28 cellular contexts compared by ENCODE assay signal in the genomic region with DNA sequence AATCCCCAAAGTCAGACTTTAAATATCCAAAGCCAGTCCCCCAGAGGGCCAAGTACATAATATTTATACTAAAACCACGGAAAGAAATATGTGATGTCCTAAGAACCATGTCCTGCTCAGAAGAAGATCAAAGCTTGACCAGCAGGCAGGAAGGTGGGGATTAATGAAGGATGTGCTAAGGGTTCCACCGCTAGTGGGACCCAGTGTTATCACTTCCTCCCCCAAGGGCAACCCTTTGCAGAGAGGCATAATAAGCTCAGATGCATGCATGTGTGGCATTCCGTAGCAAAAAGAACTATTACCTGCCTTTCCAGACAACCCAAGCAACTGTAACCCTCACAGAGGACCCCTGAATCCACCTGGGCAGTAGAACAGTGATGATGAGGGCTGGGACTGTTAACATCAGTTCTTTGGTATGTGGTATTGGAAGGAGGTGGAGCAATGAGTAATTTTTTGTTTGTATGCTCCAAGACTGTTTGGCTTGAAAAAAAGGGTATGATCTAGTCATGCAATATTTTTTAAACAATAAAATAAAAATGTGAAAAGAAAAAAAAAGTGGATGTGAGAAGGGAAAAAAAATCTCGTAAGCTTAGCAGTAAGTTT.
A peak's percentile ranks its signal among the peaks of the same experiment; 100 is the strongest.
DNase-seq lines count a peak whose midpoint lies in the region; ATAC-seq, FAIRE-seq and TF ChIP-seq lines count a peak whose summit lies in the region.
"Had no signal": no experiment of that assay in that cellular context is flagged by ENCODE, and none has a peak within 500 bp of the region (broad histone marks: within the 10 kb centered on the region; RNA-seq: fewer than 3 reads in every experiment).

No MANE protein-coding gene starts in this region.

- ATAC-seq in HG03571 (IDR thresholded peaks at IDR 0.05; ENCODE audit: unreplicated experiment) (no peak), GM21717 (IDR thresholded peaks at IDR 0.05; ENCODE audit: unreplicated experiment) (no peak), GM18502 (IDR thresholded peaks at IDR 0.05; ENCODE audit: poor library complexity, unreplicated experiment) (no peak)
- ATAC-seq: T-cell had no signal

- H3K9ac ChIP-seq in GM23248 (no peak overlapping the region), astrocyte (ENCODE audit: low read length) (no peak overlapping the region)
- H3K9ac ChIP-seq: parathyroid adenoma had no signal

- H3F3A ChIP-seq in GM23248 (ENCODE audit: insufficient read depth): peaks cover 21% of the 10 kb centered on the region

- no peak overlapping the region for H3K27ac Mint-ChIP-seq in astrocyte (ENCODE audit: unreplicated experiment)
- H3K27ac Mint-ChIP-seq: CD4-positive, alpha-beta T cell; mesothelial cell of epicardium; natural killer cell treated with Interleukin-12 subunit alpha and Interleukin-12 subunit beta and Interleukin-15 and Interleukin-18, amount 100 ng/mL, for 72 hours; T-cell had no signal

- TF ChIP-seq CTCF in BE2C (IDR thresholded peaks at IDR 0.05; ENCODE audit: low read depth, low read length) (peak; percentile 15; the same call in 1 of the 2 replicates), astrocyte (IDR thresholded peaks at IDR 0.05; ENCODE audit: insufficient read depth, low read depth, low read length) (no peak), esophagus squamous epithelium (IDR thresholded peaks at IDR 0.05) (no peak)

- H3K27me3 ChIP-seq in BE2C (0 out of 2 replicates have a peak, but pooled peaks cover 2% of the 10 kb centered on the region), GM23248 (replicated peaks; ENCODE audit: insufficient read depth) (no peaks in the 10 kb centered on the region), astrocyte (ENCODE audit: insufficient read depth, low read length) (peaks cover 2% of the 10 kb centered on the region), esophagus squamous epithelium (no peaks in the 10 kb centered on the region)
- H3K27me3 ChIP-seq: adrenal gland, cardiac muscle cell, esophagus muscularis mucosa, suprapubic skin, uterus had no signal

- no peak overlapping the region for H3K27ac ChIP-seq in GM23248
- no peak overlapping the region for H3K27ac ChIP-seq in astrocyte (ENCODE audit: low read depth, low read length)
- no peak overlapping the region for H3K27ac ChIP-seq in esophagus squamous epithelium
- H3K27ac ChIP-seq: adrenal gland, cardiac muscle cell, parathyroid adenoma, suprapubic skin, uterus had no signal

- H3K9me2 ChIP-seq in GM23248 (ENCODE audit: insufficient read depth): no peaks in the 10 kb centered on the region

- H3K4me3 ChIP-seq in BE2C (ENCODE audit: low read depth, low read length): no peak overlapping the region
- no peak overlapping the region for H3K4me3 ChIP-seq in GM23248
- H3K4me3 ChIP-seq in astrocyte (ENCODE audit: insufficient read depth, low read depth, low read length): no peak overlapping the region
- no peak overlapping the region for H3K4me3 ChIP-seq in esophagus squamous epithelium
- H3K4me3 ChIP-seq: adrenal gland, cardiac muscle cell, esophagus muscularis mucosa, suprapubic skin, uterus had no signal

- H2AFZ ChIP-seq in GM23248 (no peak overlapping the region), astrocyte (ENCODE audit: low read depth, low read length) (no peak overlapping the region)
- H2AFZ ChIP-seq: parathyroid adenoma had no signal

- no peak overlapping the region for H3K4me3 Mint-ChIP-seq in astrocyte (ENCODE audit: unreplicated experiment)
- H3K4me3 Mint-ChIP-seq: activated CD4-positive, alpha-beta T cell treated with anti-CD3 and anti-CD28 coated beads, Interleukin-2, amount 10 ng/mL, durations not matched to agents 24 days and 14 days; CD4-positive, alpha-beta T cell; mesothelial cell of epicardium; natural killer cell treated with Interleukin-12 subunit alpha and Interleukin-12 subunit beta and Interleukin-15 and Interleukin-18, amount 100 ng/mL, for 72 hours; stimulated activated effector memory CD8-positive, alpha-beta T cell treated with anti-CD3 and anti-CD28 coated beads, Interleukin-12 subunit alpha, Interleukin-12 subunit beta, amount 100 ng/mL, for 72 hours; T-cell had no signal

- DNase-seq in BE2C (no peak), GM23248 (peak; percentile 77), astrocyte (ENCODE audit: low read depth) (peak; percentile 31), kidney tubule cell (ENCODE audit: low spot score) (peak; percentile 61), esophagus squamous epithelium (lab: John Stamatoyannopoulos, UW) (no peak)
- DNase-seq: ACHN; activated CD4-positive, alpha-beta T cell treated with anti-CD3 and anti-CD28 coated beads, Interleukin-2, amount 10 ng/mL, durations not matched to agents 24 days and 14 days; activated CD8-positive, alpha-beta memory T cell treated with anti-CD3 and anti-CD28 coated beads, Interleukin-2, amount 50 U/mL, for 4 hours; activated gamma-delta T cell; adrenal gland; CD4-positive, alpha-beta T cell; DMS153; NCI-H1436; NCI-H526 treated with DMSO at 0.1 percent for 48 hours; OCI-M1; SIG-M5; T-cell; uterus had no signal

- no peaks in the 10 kb centered on the region for H3K4me1 ChIP-seq in BE2C
- peaks cover 41% of the 10 kb centered on the region for H3K4me1 ChIP-seq in GM23248 (ENCODE audit: insufficient read depth)
- peaks cover 17% of the 10 kb centered on the region for H3K4me1 ChIP-seq in astrocyte (ENCODE audit: insufficient read depth, low read length)
- peaks cover 19 to 58% (median 30%) of the 10 kb centered on the region in 3 donors for H3K4me1 ChIP-seq in esophagus squamous epithelium
- H3K4me1 ChIP-seq: parathyroid adenoma, uterus had no signal

- H3K4me2 ChIP-seq in GM23248 (ENCODE audit: unreplicated experiment): no peak overlapping the region
- H3K4me2 ChIP-seq in astrocyte (ENCODE audit: low read length): no peak overlapping the region

- H3K9me3 Mint-ChIP-seq in astrocyte (ENCODE audit: unreplicated experiment): peaks cover 6% of the 10 kb centered on the region
- H3K9me3 Mint-ChIP-seq: CD4-positive, alpha-beta T cell; natural killer cell treated with Interleukin-12 subunit alpha and Interleukin-12 subunit beta and Interleukin-15 and Interleukin-18, amount 100 ng/mL, for 72 hours; stimulated activated effector memory CD8-positive, alpha-beta T cell treated with anti-CD3 and anti-CD28 coated beads, Interleukin-12 subunit alpha, Interleukin-12 subunit beta, amount 100 ng/mL, for 72 hours; T-cell had no signal

- FAIRE-seq in astrocyte (lab: Jason Lieb, UNC): no peak

- H3K36me3 ChIP-seq in BE2C: no peaks in the 10 kb centered on the region
- no peaks in the 10 kb centered on the region for H3K36me3 ChIP-seq in GM23248 (ENCODE audit: low read depth)
- H3K36me3 ChIP-seq in astrocyte (ENCODE audit: insufficient read depth, low read length): no peaks in the 10 kb centered on the region
- H3K36me3 ChIP-seq in esophagus squamous epithelium: no peaks in the 10 kb centered on the region
- H3K36me3 ChIP-seq: adrenal gland, cardiac muscle cell, esophagus muscularis mucosa, suprapubic skin, uterus had no signal

- in situ Hi-C loops in GM23248 (cut with MboI): loop anchor here (25.0 kb wide), 1 partner anchor 1135 kb away; the partner anchor contains the start of gene CDKN1B

- H3K27me3 Mint-ChIP-seq in astrocyte (ENCODE audit: low read depth, unreplicated experiment): no peaks in the 10 kb centered on the region
- H3K27me3 Mint-ChIP-seq: CD4-positive, alpha-beta T cell had no signal

- peaks cover 15% of the 10 kb centered on the region for H3K4me1 Mint-ChIP-seq in astrocyte (ENCODE audit: low read depth, unreplicated experiment)
- H3K4me1 Mint-ChIP-seq: mesothelial cell of epicardium had no signal

- WGBS in GM23248 (ENCODE audit: low coverage in 1 of 2, low lambda C conversion rate in 2 of 2, missing lambda C conversion rate in 2 of 2), 2 experiments: 23 to 30% methylated on average over 4 of the region's 4 CpGs
- 58 to 59% methylated on average over 4 of the region's 4 CpGs for WGBS in esophagus squamous epithelium, 2 donors

- peaks cover 1% of the 10 kb centered on the region for H3K36me3 Mint-ChIP-seq in astrocyte (ENCODE audit: low read depth, unreplicated experiment)
- H3K36me3 Mint-ChIP-seq: stimulated activated effector memory CD8-positive, alpha-beta T cell treated with anti-CD3 and anti-CD28 coated beads, Interleukin-12 subunit alpha, Interleukin-12 subunit beta, amount 100 ng/mL, for 72 hours; T-cell had no signal

- H4K20me1 ChIP-seq in GM23248 (ENCODE audit: insufficient read depth) (no peaks in the 10 kb centered on the region), astrocyte (ENCODE audit: insufficient read depth, low read length) (no peaks in the 10 kb centered on the region)

- intact Hi-C loops in esophagus squamous epithelium (cut with DNase I): no loop called here

- H3K79me2 ChIP-seq in GM23248 (ENCODE audit: insufficient read depth): no peaks in the 10 kb centered on the region
- H3K79me2 ChIP-seq in astrocyte (ENCODE audit: insufficient read depth, low read length): no peaks in the 10 kb centered on the region
- H3K79me2 ChIP-seq: parathyroid adenoma had no signal

- TF ChIP-seq POLR2A in esophagus squamous epithelium (IDR thresholded peaks at IDR 0.05): no peak

- H3K9me3 ChIP-seq in BE2C (no peaks in the 10 kb centered on the region; the same call in 1 of the 2 replicates), GM23248 (ENCODE audit: low read depth) (no peaks in the 10 kb centered on the region), astrocyte (ENCODE audit: insufficient read depth, low read depth, low read length) (no peaks in the 10 kb centered on the region), esophagus squamous epithelium (no peaks in the 10 kb centered on the region)
- H3K9me3 ChIP-seq: adrenal gland, esophagus muscularis mucosa, suprapubic skin, uterus had no signal

Comparison
In these comparisons a context has a peak if more than half of its experiments do, and no peak if none do; other contexts are left out.
1. DNase-seq: peak in GM23248 (single experiment), astrocyte (single experiment) and kidney tubule cell (single experiment); none in BE2C (single experiment) and esophagus squamous epithelium (single experiment).